In genomic region chr1:106278706-106279105, GRCh38 we compare ENCODE assay signal across 25 cellular contexts.
"Had no signal": no experiment of that assay in that cellular context is flagged by ENCODE, and none has a peak within 500 bp of the region (broad histone marks: within the 10 kb centered on the region; RNA-seq: fewer than 3 reads in every experiment).

No MANE protein-coding gene starts in this region.

- H3K36me3 Mint-ChIP-seq: activated naive CD4-positive, alpha-beta T cell treated with anti-CD3 and anti-CD28 coated beads, Interleukin-2, amount 10 ng/mL, durations not matched to agents 7 days and 5 days; naive thymus-derived CD4-positive, alpha-beta T cell; neural progenitor cell; stimulated activated effector memory CD8-positive, alpha-beta T cell treated with anti-CD3 and anti-CD28 coated beads, Interleukin-12 subunit alpha, Interleukin-12 subunit beta, amount 100 ng/mL, for 72 hours had no signal

- H3K4me3 ChIP-seq: cardiac muscle cell, neural progenitor cell, pancreas, right lobe of liver, smooth muscle cell, thoracic aorta, upper lobe of left lung had no signal

- ATAC-seq: activated naive CD8-positive, alpha-beta T cell treated with anti-CD3 and anti-CD28 coated beads, Interleukin-2, amount 50 U/mL, for 24 hours; activated T-cell treated with anti-CD3 and anti-CD28 coated beads, Interleukin-2, amount 50 U/mL, for 4 hours; effector memory CD8-positive, alpha-beta T cell; left ventricle myocardium superior; naive thymus-derived CD4-positive, alpha-beta T cell; pancreas; right lobe of liver; stimulated activated effector memory CD8-positive, alpha-beta T cell treated with anti-CD3 and anti-CD28 coated beads, Interleukin-12 subunit alpha, Interleukin-12 subunit beta, amount 100 ng/mL, for 72 hours had no signal

- H3K27me3 ChIP-seq: cardiac muscle cell, neural progenitor cell, pancreas, right lobe of liver, upper lobe of left lung had no signal

- H3K27ac ChIP-seq: cardiac muscle cell, neural progenitor cell, pancreas, right lobe of liver, thoracic aorta, upper lobe of left lung, VCaP had no signal

- H3K4me3 Mint-ChIP-seq: activated naive CD4-positive, alpha-beta T cell treated with anti-CD3 and anti-CD28 coated beads, Interleukin-2, amount 10 ng/mL, durations not matched to agents 7 days and 5 days; activated naive CD8-positive, alpha-beta T cell treated with anti-CD3 and anti-CD28 coated beads, Interleukin-2, amount 50 U/mL, for 24 hours; activated T-cell treated with anti-CD3 and anti-CD28 coated beads, Interleukin-2, amount 50 U/mL, for 4 hours; effector memory CD8-positive, alpha-beta T cell; naive thymus-derived CD4-positive, alpha-beta T cell; neural progenitor cell; stimulated activated effector memory CD8-positive, alpha-beta T cell treated with anti-CD3 and anti-CD28 coated beads, Interleukin-12 subunit alpha, Interleukin-12 subunit beta, amount 100 ng/mL, for 72 hours had no signal

- FAIRE-seq: pancreas had no signal

- H3K4me1 Mint-ChIP-seq: activated naive CD4-positive, alpha-beta T cell treated with anti-CD3 and anti-CD28 coated beads, Interleukin-2, amount 10 ng/mL, durations not matched to agents 7 days and 5 days; activated naive CD8-positive, alpha-beta T cell treated with anti-CD3 and anti-CD28 coated beads, Interleukin-2, amount 50 U/mL, for 24 hours; naive thymus-derived CD4-positive, alpha-beta T cell; neural progenitor cell; stimulated activated effector memory CD8-positive, alpha-beta T cell treated with anti-CD3 and anti-CD28 coated beads, Interleukin-12 subunit alpha, Interleukin-12 subunit beta, amount 100 ng/mL, for 72 hours had no signal

- H3K27ac Mint-ChIP-seq: activated naive CD4-positive, alpha-beta T cell treated with anti-CD3 and anti-CD28 coated beads, Interleukin-2, amount 10 ng/mL, durations not matched to agents 7 days and 5 days; activated naive CD8-positive, alpha-beta T cell treated with anti-CD3 and anti-CD28 coated beads, Interleukin-2, amount 50 U/mL, for 24 hours; effector memory CD8-positive, alpha-beta T cell; naive thymus-derived CD4-positive, alpha-beta T cell; neural progenitor cell; stimulated activated effector memory CD8-positive, alpha-beta T cell treated with anti-CD3 and anti-CD28 coated beads, Interleukin-12 subunit alpha, Interleukin-12 subunit beta, amount 100 ng/mL, for 72 hours had no signal

- H3K36me3 ChIP-seq: cardiac muscle cell, neural progenitor cell, pancreas, right lobe of liver, thoracic aorta, upper lobe of left lung had no signal

- H2AFZ ChIP-seq: neural progenitor cell had no signal

- DNase-seq: activated CD4-positive, alpha-beta T cell treated with anti-CD3 and anti-CD28 coated beads, Interleukin-2, amount 50 U/mL, for 1 hour; activated CD4-positive, CD25-positive, alpha-beta regulatory T cell treated with anti-CD3 and anti-CD28 coated beads, Interleukin-2, amount 50 U/mL, for 72 hours; activated CD8-positive, alpha-beta memory T cell treated with anti-CD3 and anti-CD28 coated beads, Interleukin-2, amount 50 U/mL, for 4 hours; activated naive CD4-positive, alpha-beta T cell treated with anti-CD3 and anti-CD28 coated beads, Interleukin-2, amount 10 ng/mL, durations not matched to agents 7 days and 5 days; activated naive CD8-positive, alpha-beta T cell treated with anti-CD3 and anti-CD28 coated beads, Interleukin-2, amount 50 U/mL, for 24 hours; activated T-cell treated with anti-CD3 and anti-CD28 coated beads, Interleukin-2, amount 50 U/mL, for 4 hours; anterior cingulate cortex; dermis blood vessel endothelial cell; effector memory CD8-positive, alpha-beta T cell; foreskin fibroblast; glutamatergic neuron; hypothalamus; left ventricle myocardium superior; mesenchymal stem cell; naive thymus-derived CD4-positive, alpha-beta T cell; pancreas; right lobe of liver; stimulated activated CD4-positive, alpha-beta T cell treated with anti-CD3 and anti-CD28 coated beads, Interleukin-4, amount 100 ng/mL, for 24 hours; upper lobe of left lung had no signal

- H3K4me1 ChIP-seq: neural progenitor cell, pancreas, right lobe of liver, upper lobe of left lung had no signal

- H3K4me2 ChIP-seq: neural progenitor cell, smooth muscle cell had no signal

- H3K9ac ChIP-seq: neural progenitor cell had no signal

- H3K9me3 ChIP-seq: pancreas, right lobe of liver, thoracic aorta had no signal

- H3K27me3 Mint-ChIP-seq: activated naive CD4-positive, alpha-beta T cell treated with anti-CD3 and anti-CD28 coated beads, Interleukin-2, amount 10 ng/mL, durations not matched to agents 7 days and 5 days; activated naive CD8-positive, alpha-beta T cell treated with anti-CD3 and anti-CD28 coated beads, Interleukin-2, amount 50 U/mL, for 24 hours; effector memory CD8-positive, alpha-beta T cell; naive thymus-derived CD4-positive, alpha-beta T cell had no signal
